In the genomic region with DNA sequence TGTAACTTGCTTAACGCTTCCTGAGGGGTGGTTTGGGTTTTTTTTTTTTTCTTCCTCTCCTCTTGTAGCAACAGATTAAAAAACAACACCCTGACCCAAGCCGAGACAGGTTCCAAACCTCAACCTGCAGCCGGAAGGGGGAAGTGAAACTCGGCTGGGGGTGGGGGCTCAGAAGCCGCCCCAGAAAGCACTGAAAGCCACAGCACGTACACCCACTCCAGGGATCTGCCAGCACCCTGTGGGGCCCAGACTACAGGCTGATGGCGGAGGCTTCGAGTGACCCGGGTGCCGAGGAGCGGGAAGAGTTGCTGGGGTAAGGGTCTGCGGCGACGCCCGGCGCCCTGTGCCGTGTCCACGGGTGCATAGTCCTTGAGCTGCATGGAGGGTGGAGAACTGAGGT, we compare ENCODE assay signal across 1 cellular context.
TF ChIP-seq lines count a peak whose summit lies in the region.

A gene with protein sequence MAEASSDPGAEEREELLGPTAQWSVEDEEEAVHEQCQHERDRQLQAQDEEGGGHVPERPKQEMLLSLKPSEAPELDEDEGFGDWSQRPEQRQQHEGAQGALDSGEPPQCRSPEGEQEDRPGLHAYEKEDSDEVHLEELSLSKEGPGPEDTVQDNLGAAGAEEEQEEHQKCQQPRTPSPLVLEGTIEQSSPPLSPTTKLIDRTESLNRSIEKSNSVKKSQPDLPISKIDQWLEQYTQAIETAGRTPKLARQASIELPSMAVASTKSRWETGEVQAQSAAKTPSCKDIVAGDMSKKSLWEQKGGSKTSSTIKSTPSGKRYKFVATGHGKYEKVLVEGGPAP (plus strand): TSS at position 200 of the 400 bp plus-strand sequence. CDS start 61 bp downstream, at position 261.

TF ChIP-seq in liver, 16 proteins besides CTCF, POLR2A, EP300 and RAD21 (continued from another document):
- TF ChIP-seq REST (IDR thresholded peaks at IDR 0.05) (no peak), HNF4G (IDR thresholded peaks at IDR 0.05) (no peak), YY1 (IDR thresholded peaks at IDR 0.05) (no peak), NR2F2 (IDR thresholded peaks at IDR 0.05) (no peak), GABPA (IDR thresholded peaks at IDR 0.05 in 1 of 2, conservative IDR thresholded peaks at IDR 0.05 in 1 of 2) (no peak), EGR1 (IDR thresholded peaks at IDR 0.05; ENCODE audit: low read depth in 2 of 2) (no peak), JUND (IDR thresholded peaks at IDR 0.05) (no peak)
- TF ChIP-seq, protein P1, sequence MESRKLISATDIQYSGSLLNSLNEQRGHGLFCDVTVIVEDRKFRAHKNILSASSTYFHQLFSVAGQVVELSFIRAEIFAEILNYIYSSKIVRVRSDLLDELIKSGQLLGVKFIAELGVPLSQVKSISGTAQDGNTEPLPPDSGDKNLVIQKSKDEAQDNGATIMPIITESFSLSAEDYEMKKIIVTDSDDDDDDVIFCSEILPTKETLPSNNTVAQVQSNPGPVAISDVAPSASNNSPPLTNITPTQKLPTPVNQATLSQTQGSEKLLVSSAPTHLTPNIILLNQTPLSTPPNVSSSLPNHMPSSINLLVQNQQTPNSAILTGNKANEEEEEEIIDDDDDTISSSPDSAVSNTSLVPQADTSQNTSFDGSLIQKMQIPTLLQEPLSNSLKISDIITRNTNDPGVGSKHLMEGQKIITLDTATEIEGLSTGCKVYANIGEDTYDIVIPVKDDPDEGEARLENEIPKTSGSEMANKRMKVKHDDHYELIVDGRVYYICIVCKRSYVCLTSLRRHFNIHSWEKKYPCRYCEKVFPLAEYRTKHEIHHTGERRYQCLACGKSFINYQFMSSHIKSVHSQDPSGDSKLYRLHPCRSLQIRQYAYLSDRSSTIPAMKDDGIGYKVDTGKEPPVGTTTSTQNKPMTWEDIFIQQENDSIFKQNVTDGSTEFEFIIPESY (IDR thresholded peaks at IDR 0.05): no peak
- TF ChIP-seq, protein P2, sequence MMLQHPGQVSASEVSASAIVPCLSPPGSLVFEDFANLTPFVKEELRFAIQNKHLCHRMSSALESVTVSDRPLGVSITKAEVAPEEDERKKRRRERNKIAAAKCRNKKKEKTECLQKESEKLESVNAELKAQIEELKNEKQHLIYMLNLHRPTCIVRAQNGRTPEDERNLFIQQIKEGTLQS (IDR thresholded peaks at IDR 0.05): no peak
